1 cellular context compared by ENCODE assay signal in the genomic region with DNA sequence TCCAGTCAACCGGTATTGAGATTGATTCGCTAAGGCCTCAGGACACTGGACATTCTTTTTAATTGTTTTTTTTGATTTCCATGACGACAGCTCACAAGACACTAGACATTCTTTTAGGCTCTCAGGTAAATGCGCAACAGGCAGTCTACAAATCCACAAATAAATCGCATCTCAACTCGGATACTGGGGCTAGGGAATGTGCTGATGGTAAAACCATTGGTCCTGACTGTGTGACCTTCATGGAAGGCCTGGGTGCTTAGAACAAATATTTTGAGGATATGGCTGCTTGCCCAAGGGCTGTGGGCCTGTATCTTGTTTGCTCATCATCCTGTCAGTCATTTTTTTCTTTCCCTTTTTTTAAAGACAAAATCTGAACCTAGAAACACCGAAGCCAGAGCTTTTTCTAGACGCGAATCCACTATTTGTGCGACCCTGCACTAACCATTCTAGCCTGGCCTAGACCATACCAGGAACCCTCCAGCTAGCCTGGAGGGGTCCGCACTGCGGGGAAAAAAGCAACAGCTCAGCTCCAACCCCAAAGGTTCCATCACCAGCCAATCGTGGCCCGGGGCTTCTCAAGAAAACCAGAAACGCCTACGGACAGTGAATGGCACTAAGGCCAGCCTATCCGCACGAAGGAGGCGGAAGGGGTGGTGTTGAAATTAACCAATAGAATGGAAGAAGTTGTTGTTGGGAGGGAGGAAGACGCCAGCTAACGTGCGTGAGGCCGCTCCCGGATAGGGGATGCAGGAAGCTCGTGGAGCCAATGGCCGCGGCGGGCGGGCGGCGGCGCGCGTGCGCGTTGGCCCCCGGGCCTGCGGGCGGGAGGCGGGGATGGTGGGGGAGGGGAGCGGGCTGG.
TF ChIP-seq lines count a peak whose summit lies in the region.

No MANE protein-coding gene starts in this region.

TF ChIP-seq in K562, 482 proteins besides CTCF, POLR2A, EP300 and RAD21 (continued from another document and continues in another):
- TF ChIP-seq, protein P1, sequence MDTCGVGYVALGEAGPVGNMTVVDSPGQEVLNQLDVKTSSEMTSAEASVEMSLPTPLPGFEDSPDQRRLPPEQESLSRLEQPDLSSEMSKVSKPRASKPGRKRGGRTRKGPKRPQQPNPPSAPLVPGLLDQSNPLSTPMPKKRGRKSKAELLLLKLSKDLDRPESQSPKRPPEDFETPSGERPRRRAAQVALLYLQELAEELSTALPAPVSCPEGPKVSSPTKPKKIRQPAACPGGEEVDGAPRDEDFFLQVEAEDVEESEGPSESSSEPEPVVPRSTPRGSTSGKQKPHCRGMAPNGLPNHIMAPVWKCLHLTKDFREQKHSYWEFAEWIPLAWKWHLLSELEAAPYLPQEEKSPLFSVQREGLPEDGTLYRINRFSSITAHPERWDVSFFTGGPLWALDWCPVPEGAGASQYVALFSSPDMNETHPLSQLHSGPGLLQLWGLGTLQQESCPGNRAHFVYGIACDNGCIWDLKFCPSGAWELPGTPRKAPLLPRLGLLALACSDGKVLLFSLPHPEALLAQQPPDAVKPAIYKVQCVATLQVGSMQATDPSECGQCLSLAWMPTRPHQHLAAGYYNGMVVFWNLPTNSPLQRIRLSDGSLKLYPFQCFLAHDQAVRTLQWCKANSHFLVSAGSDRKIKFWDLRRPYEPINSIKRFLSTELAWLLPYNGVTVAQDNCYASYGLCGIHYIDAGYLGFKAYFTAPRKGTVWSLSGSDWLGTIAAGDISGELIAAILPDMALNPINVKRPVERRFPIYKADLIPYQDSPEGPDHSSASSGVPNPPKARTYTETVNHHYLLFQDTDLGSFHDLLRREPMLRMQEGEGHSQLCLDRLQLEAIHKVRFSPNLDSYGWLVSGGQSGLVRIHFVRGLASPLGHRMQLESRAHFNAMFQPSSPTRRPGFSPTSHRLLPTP (IDR thresholded peaks at IDR 0.05; ENCODE audit: borderline replicate concordance, extremely low read depth, insufficient read length) = no peak
- peak; percentile 47; the same call in 1 of the 2 replicates for TF ChIP-seq OTX1 (CRISPR knock-in tag; IDR thresholded peaks at IDR 0.05)
- TF ChIP-seq, protein P2, sequence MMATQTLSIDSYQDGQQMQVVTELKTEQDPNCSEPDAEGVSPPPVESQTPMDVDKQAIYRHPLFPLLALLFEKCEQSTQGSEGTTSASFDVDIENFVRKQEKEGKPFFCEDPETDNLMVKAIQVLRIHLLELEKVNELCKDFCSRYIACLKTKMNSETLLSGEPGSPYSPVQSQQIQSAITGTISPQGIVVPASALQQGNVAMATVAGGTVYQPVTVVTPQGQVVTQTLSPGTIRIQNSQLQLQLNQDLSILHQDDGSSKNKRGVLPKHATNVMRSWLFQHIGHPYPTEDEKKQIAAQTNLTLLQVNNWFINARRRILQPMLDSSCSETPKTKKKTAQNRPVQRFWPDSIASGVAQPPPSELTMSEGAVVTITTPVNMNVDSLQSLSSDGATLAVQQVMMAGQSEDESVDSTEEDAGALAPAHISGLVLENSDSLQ (IDR thresholded peaks at IDR 0.05) = peak; percentile 100
- TF ChIP-seq RBFOX2 (IDR thresholded peaks at IDR 0.05; ENCODE audit: low read depth, low read length) = peak; percentile 70
- TF ChIP-seq FOXJ2 (tag; IDR thresholded peaks at IDR 0.05) = no peak
- TF ChIP-seq HIVEP1 (CRISPR knock-in tag; IDR thresholded peaks at IDR 0.05) = no peak
- TF ChIP-seq HDAC3 (IDR thresholded peaks at IDR 0.05; ENCODE audit: borderline replicate concordance, partially characterized antibody) = no peak
- no peak for TF ChIP-seq C11orf30 (IDR thresholded peaks at IDR 0.05; ENCODE audit: low read depth)
- TF ChIP-seq SNRNP70 (optimal IDR thresholded peaks at IDR 0.05; ENCODE audit: low read depth, low read length) = no peak
- no peak for TF ChIP-seq LARP7 (IDR thresholded peaks at IDR 0.05)
- TF ChIP-seq, protein P3, sequence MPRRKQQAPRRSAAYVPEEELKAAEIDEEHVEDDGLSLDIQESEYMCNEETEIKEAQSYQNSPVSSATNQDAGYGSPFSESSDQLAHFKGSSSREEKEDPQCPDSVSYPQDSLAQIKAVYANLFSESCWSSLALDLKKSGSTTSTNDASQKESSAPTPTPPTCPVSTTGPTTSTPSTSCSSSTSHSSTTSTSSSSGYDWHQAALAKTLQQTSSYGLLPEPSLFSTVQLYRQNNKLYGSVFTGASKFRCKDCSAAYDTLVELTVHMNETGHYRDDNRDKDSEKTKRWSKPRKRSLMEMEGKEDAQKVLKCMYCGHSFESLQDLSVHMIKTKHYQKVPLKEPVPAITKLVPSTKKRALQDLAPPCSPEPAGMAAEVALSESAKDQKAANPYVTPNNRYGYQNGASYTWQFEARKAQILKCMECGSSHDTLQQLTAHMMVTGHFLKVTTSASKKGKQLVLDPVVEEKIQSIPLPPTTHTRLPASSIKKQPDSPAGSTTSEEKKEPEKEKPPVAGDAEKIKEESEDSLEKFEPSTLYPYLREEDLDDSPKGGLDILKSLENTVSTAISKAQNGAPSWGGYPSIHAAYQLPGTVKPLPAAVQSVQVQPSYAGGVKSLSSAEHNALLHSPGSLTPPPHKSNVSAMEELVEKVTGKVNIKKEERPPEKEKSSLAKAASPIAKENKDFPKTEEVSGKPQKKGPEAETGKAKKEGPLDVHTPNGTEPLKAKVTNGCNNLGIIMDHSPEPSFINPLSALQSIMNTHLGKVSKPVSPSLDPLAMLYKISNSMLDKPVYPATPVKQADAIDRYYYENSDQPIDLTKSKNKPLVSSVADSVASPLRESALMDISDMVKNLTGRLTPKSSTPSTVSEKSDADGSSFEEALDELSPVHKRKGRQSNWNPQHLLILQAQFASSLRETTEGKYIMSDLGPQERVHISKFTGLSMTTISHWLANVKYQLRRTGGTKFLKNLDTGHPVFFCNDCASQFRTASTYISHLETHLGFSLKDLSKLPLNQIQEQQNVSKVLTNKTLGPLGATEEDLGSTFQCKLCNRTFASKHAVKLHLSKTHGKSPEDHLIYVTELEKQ (CRISPR knock-in tag; IDR thresholded peaks at IDR 0.05) = 0 out of 2 replicates have a peak, but pooled peaks have one; percentile 54
- no peak; the same call in 1 of the 2 replicates for TF ChIP-seq ELF4 (CRISPR knock-in tag; IDR thresholded peaks at IDR 0.05)
- 0 out of 2 replicates have a peak, but pooled peaks have one; percentile 43 for TF ChIP-seq ZNF197 (CRISPR knock-in tag; IDR thresholded peaks at IDR 0.05; ENCODE audit: low read depth)
- TF ChIP-seq, protein P4, sequence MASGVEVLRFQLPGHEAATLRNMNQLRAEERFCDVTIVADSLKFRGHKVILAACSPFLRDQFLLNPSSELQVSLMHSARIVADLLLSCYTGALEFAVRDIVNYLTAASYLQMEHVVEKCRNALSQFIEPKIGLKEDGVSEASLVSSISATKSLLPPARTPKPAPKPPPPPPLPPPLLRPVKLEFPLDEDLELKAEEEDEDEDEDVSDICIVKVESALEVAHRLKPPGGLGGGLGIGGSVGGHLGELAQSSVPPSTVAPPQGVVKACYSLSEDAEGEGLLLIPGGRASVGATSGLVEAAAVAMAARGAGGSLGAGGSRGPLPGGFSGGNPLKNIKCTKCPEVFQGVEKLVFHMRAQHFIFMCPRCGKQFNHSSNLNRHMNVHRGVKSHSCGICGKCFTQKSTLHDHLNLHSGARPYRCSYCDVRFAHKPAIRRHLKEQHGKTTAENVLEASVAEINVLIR (CRISPR knock-in tag; IDR thresholded peaks at IDR 0.05) = no peak
- TF ChIP-seq SP1 (CRISPR knock-in tag; IDR thresholded peaks at IDR 0.05) = peak; percentile 86
- peak; percentile 89 for TF ChIP-seq NFRKB (IDR thresholded peaks at IDR 0.05; ENCODE audit: low read depth)
- TF ChIP-seq ATF7 (IDR thresholded peaks at IDR 0.05) = peak; percentile 80
- TF ChIP-seq RBM22 (IDR thresholded peaks at IDR 0.05; ENCODE audit: low read depth, low read length, poor library complexity, severe bottlenecking) = no peak
- TF ChIP-seq, protein P5, sequence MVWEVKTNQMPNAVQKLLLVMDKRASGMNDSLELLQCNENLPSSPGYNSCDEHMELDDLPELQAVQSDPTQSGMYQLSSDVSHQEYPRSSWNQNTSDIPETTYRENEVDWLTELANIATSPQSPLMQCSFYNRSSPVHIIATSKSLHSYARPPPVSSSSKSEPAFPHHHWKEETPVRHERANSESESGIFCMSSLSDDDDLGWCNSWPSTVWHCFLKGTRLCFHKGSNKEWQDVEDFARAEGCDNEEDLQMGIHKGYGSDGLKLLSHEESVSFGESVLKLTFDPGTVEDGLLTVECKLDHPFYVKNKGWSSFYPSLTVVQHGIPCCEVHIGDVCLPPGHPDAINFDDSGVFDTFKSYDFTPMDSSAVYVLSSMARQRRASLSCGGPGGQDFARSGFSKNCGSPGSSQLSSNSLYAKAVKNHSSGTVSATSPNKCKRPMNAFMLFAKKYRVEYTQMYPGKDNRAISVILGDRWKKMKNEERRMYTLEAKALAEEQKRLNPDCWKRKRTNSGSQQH (CRISPR knock-in tag; IDR thresholded peaks at IDR 0.05) = peak; percentile 73; the same call in 1 of the 2 replicates
- TF ChIP-seq PTBP1 (IDR thresholded peaks at IDR 0.05; ENCODE audit: low read depth, low read length) = no peak
- TF ChIP-seq ZNF23 (CRISPR knock-in tag; IDR thresholded peaks at IDR 0.05) = peak; percentile 61; the same call in 1 of the 2 replicates
- peak; percentile 87 for TF ChIP-seq TBP (optimal IDR thresholded peaks at IDR 0.05; ENCODE audit: low read depth, low read length)
- peak; percentile 39; the same call in 1 of the 2 replicates for TF ChIP-seq ZFP1 (CRISPR knock-in tag; IDR thresholded peaks at IDR 0.05)
- TF ChIP-seq GABPB1 (CRISPR knock-in tag; IDR thresholded peaks at IDR 0.05) = peak; percentile 1; the same call in 1 of the 2 replicates
- TF ChIP-seq NFIC (IDR thresholded peaks at IDR 0.05) = peak; percentile 84
- TF ChIP-seq, protein P6, sequence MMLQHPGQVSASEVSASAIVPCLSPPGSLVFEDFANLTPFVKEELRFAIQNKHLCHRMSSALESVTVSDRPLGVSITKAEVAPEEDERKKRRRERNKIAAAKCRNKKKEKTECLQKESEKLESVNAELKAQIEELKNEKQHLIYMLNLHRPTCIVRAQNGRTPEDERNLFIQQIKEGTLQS (IDR thresholded peaks at IDR 0.05) = peak; percentile 15; the same call in 1 of the 2 replicates
- TF ChIP-seq, protein P6 (CRISPR knock-in tag; conservative IDR thresholded peaks at IDR 0.05) = no peak
- TF ChIP-seq ZNF384 (IDR thresholded peaks at IDR 0.05; ENCODE audit: low read depth, low read length) = peak; percentile 65
- no peak for TF ChIP-seq PYGO2 (tag; IDR thresholded peaks at IDR 0.05)
- TF ChIP-seq, protein P7, sequence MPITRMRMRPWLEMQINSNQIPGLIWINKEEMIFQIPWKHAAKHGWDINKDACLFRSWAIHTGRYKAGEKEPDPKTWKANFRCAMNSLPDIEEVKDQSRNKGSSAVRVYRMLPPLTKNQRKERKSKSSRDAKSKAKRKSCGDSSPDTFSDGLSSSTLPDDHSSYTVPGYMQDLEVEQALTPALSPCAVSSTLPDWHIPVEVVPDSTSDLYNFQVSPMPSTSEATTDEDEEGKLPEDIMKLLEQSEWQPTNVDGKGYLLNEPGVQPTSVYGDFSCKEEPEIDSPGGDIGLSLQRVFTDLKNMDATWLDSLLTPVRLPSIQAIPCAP (CRISPR knock-in tag; IDR thresholded peaks at IDR 0.05; ENCODE audit: borderline replicate concordance) = no peak
- peak; percentile 78 for TF ChIP-seq TAF7 (tag; IDR thresholded peaks at IDR 0.05)
- TF ChIP-seq GATAD2B (IDR thresholded peaks at IDR 0.05; ENCODE audit: borderline replicate concordance) = no peak
- TF ChIP-seq NFYB (IDR thresholded peaks at IDR 0.05; ENCODE audit: extremely low read depth, insufficient read length) = peak; percentile 90
- peak; percentile 94 for TF ChIP-seq RBM25 (IDR thresholded peaks at IDR 0.05; ENCODE audit: low read depth, low read length, severe bottlenecking)
- TF ChIP-seq CBX5 (IDR thresholded peaks at IDR 0.05; ENCODE audit: borderline replicate concordance, low read depth) = no peak
- peak in 1 of 3 experiments; percentile 23 for TF ChIP-seq YY1 (IDR thresholded peaks at IDR 0.05; ENCODE audit: borderline replicate concordance in 1 of 3, control insufficient read depth in 1 of 3, extremely low read depth in 1 of 3, insufficient read depth in 3 of 3, insufficient read length in 1 of 3, insufficient replicate concordance in 2 of 3, low read depth in 1 of 3, low read length in 2 of 3)
- peak; percentile 83; the same call in 1 of the 2 replicates for TF ChIP-seq ESRRA (IDR thresholded peaks at IDR 0.05; ENCODE audit: borderline replicate concordance, low read depth)
- TF ChIP-seq ATF1 (CRISPR knock-in tag; IDR thresholded peaks at IDR 0.05) = no peak
- TF ChIP-seq ATF1 (tag; IDR thresholded peaks at IDR 0.05) = peak; percentile 79
- TF ChIP-seq, protein P8, sequence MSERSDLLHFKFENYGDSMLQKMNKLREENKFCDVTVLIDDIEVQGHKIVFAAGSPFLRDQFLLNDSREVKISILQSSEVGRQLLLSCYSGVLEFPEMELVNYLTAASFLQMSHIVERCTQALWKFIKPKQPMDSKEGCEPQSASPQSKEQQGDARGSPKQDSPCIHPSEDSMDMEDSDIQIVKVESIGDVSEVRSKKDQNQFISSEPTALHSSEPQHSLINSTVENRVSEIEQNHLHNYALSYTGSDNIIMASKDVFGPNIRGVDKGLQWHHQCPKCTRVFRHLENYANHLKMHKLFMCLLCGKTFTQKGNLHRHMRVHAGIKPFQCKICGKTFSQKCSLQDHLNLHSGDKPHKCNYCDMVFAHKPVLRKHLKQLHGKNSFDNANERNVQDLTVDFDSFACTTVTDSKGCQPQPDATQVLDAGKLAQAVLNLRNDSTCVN (CRISPR knock-in tag; IDR thresholded peaks at IDR 0.05) = peak; percentile 40; the same call in 1 of the 2 replicates
- TF ChIP-seq ZNF24 (IDR thresholded peaks at IDR 0.05) = no peak
- peak in 1 of 2 experiments; percentile 25; a peak in 2 of 4 replicates for TF ChIP-seq MAZ (CRISPR knock-in tag; conservative IDR thresholded peaks at IDR 0.05 in 1 of 2, IDR thresholded peaks at IDR 0.05 in 1 of 2)
- peak; percentile 77; the same call in 1 of the 2 replicates for TF ChIP-seq HEY1 (CRISPR knock-in tag; IDR thresholded peaks at IDR 0.05; ENCODE audit: borderline replicate concordance)
- no peak for TF ChIP-seq KLF1 (tag; IDR thresholded peaks at IDR 0.05)
- TF ChIP-seq, protein P9, sequence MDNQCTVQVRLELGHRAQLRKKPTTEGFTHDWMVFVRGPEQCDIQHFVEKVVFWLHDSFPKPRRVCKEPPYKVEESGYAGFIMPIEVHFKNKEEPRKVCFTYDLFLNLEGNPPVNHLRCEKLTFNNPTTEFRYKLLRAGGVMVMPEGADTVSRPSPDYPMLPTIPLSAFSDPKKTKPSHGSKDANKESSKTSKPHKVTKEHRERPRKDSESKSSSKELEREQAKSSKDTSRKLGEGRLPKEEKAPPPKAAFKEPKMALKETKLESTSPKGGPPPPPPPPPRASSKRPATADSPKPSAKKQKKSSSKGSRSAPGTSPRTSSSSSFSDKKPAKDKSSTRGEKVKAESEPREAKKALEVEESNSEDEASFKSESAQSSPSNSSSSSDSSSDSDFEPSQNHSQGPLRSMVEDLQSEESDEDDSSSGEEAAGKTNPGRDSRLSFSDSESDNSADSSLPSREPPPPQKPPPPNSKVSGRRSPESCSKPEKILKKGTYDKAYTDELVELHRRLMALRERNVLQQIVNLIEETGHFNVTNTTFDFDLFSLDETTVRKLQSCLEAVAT (IDR thresholded peaks at IDR 0.05) = peak; percentile 10 to 90; a peak in 3 of 4 replicates
- no peak for TF ChIP-seq SNIP1 (IDR thresholded peaks at IDR 0.05; ENCODE audit: low read depth)
